In the genomic region with DNA sequence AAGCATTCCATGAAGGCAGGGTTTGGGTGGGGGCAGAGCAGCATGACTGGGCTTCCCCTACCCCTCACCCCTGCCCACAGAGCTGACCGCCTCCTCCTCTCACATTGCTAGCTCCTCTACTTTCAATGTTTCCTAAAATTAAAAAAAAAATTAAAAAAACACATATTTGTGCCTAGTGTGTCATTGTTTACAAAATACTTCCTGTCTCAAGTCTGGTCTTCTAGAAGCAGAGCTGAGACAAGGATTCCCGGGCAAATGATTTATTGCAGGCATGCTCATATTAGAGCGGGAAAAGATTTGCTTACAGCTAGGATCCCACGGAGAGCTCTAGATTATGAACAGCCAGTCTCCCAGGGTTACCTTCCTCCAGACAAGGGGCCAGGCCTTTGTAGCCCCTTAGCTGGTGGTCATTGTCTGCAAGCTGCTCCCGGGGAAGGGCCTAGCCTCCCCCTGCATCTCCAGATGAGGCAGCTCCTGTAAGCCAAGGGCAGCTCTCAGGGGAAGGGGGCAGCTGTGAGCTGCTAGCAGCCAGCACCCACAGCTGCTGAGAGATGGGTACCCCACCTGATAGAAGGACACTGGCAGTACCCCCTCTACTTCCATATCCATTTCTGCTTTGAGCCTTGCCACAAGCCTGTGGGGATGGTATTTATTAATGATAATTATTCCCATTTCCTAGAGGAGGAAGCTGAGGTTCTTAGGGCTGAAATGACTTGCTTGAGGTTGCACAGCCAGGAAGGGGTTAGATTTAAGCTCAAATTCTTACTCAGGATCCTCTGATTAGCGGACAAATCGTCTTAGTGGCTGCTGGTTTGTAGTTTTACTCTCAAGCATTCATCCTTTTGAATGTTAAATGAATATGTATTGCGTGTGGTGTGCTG, we compare ENCODE assay signal across 22 cellular contexts. TPM values are rescaled to one million over a fixed set of nuclear protein-coding genes. Genes with fewer than 3 reads are reported as not detected.
A peak's percentile ranks its signal among the peaks of the same experiment; 100 is the strongest.
DNase-seq lines count a peak whose midpoint lies in the region; ATAC-seq, FAIRE-seq and TF ChIP-seq lines count a peak whose summit lies in the region.
"Had no signal": no experiment of that assay in that cellular context is flagged by ENCODE, and none has a peak within 500 bp of the region (broad histone marks: within the 10 kb centered on the region; RNA-seq: fewer than 3 reads in every experiment).

No MANE protein-coding gene starts in this region.

- WGBS in HepG2 (ENCODE audit: low lambda C conversion rate) = 34% methylated on average over 8 of the region's 8 CpGs
- WGBS in right lobe of liver (ENCODE audit: insufficient coverage, low coverage, low lambda C conversion rate, missing lambda C conversion rate) = 58% methylated on average over 6 of the region's 8 CpGs
- 59% methylated on average over 8 of the region's 8 CpGs for WGBS in hepatocyte (ENCODE audit: low lambda C conversion rate, missing lambda C conversion rate)

- H3K27me3 ChIP-seq in HepG2 (ENCODE audit: control insufficient read depth in 1 of 2, insufficient read depth in 2 of 2, low read length in 2 of 2) (peaks cover 0 to 4% of the 10 kb centered on the region in 2 experiments; a peak in 1 of 5 replicates), right lobe of liver (no peaks in the 10 kb centered on the region), SJSA1 (replicated peaks) (no peaks in the 10 kb centered on the region), hepatocyte (no peaks in the 10 kb centered on the region)
- H3K27me3 ChIP-seq: BE2C, uterus had no signal

- TF ChIP-seq CTCF in HepG2 (CRISPR knock-in tag; IDR thresholded peaks at IDR 0.05) = no peak
- TF ChIP-seq CTCF in right lobe of liver (IDR thresholded peaks at IDR 0.05) = no peak
- TF ChIP-seq CTCF in hepatocyte (IDR thresholded peaks at IDR 0.05; ENCODE audit: poor library complexity) = no peak

- DNase-seq in HepG2 (ENCODE audit: low spot score) (no peak), right lobe of liver (no peak), SJSA1 (ENCODE audit: low read depth in 1 of 2, low spot score in 2 of 2) (peak in 1 of 2 experiments; percentile 73), hepatocyte (ENCODE audit: low spot score) (peak; percentile 43), COLO829 (ENCODE audit: low spot score) (no peak), GM19240 (ENCODE audit: insufficient read length, low spot score) (no peak), amygdala (lab: John Stamatoyannopoulos, UW) (no peak), T-helper 9 cell (no peak)
- DNase-seq: activated CD4-positive, alpha-beta T cell treated with anti-CD3 and anti-CD28 coated beads, Interleukin-2, amount 50 U/mL, for 48 hours; activated CD4-positive, CD25-positive, alpha-beta regulatory T cell; BE2C; central memory CD4-positive, alpha-beta T cell; DND-41; left colon; NCI-H524 treated with DMSO at 0.1 percent for 48 hours; retina; stimulated activated CD4-positive, alpha-beta T cell treated with anti-CD3 and anti-CD28 coated beads, Interleukin-4, amount 100 ng/mL, for 24 hours; stimulated activated naive CD4-positive, alpha-beta T cell; uterus had no signal

- no peaks in the 10 kb centered on the region for H3K79me2 ChIP-seq in HepG2 (ENCODE audit: insufficient read depth, low read length)
- H3K79me2 ChIP-seq in hepatocyte = no peaks in the 10 kb centered on the region

- H3K4me3 ChIP-seq in HepG2 (replicated peaks in 1 of 3; ENCODE audit: insufficient read depth in 1 of 3, low read depth in 2 of 3, low read length in 3 of 3) = no peak overlapping the region
- H3K4me3 ChIP-seq in right lobe of liver = no peak overlapping the region
- no peak overlapping the region for H3K4me3 ChIP-seq in SJSA1
- H3K4me3 ChIP-seq in hepatocyte = no peak overlapping the region
- H3K4me3 ChIP-seq: uterus had no signal

- H3K4me1 ChIP-seq in HepG2 (ENCODE audit: insufficient read depth, low read length) (no peaks in the 10 kb centered on the region), right lobe of liver (no peaks in the 10 kb centered on the region), SJSA1 (replicated peaks) (peaks cover 15% of the 10 kb centered on the region), hepatocyte (ENCODE audit: insufficient read depth) (no peaks in the 10 kb centered on the region)
- H3K4me1 ChIP-seq: BE2C, uterus had no signal

- CTCF ChIA-PET in HepG2 (lab: Yijun Ruan, JAX; ENCODE audit: low intra/inter-chr PET ratio, low total read pairs) = no interaction called here

- in situ Hi-C loops in HepG2 (cut with HindIII; ENCODE audit: extremely low pct_ligation_motif_present, low pct_unique_long_range_greater_than_20kb) = no loop called here

- H3K36me3 ChIP-seq in HepG2 (replicated peaks in 1 of 2; ENCODE audit: control insufficient read depth in 1 of 2, insufficient read depth in 2 of 2, low read length in 2 of 2) = no peaks in the 10 kb centered on the region
- H3K36me3 ChIP-seq in right lobe of liver = no peaks in the 10 kb centered on the region
- no peaks in the 10 kb centered on the region for H3K36me3 ChIP-seq in SJSA1
- H3K36me3 ChIP-seq in hepatocyte (replicated peaks; ENCODE audit: insufficient read depth, low read depth) = no peaks in the 10 kb centered on the region
- H3K36me3 ChIP-seq: BE2C, uterus had no signal

- no peak for ATAC-seq in HepG2
- no peak for ATAC-seq in right lobe of liver
- ATAC-seq: left colon had no signal

- H2AFZ ChIP-seq in HepG2 (ENCODE audit: low read length) (no peak overlapping the region), hepatocyte (no peak overlapping the region)

- POLR2A ChIA-PET in HepG2 (lab: Yijun Ruan, JAX) = interaction anchor here (0.9 to 1.3 kb wide), 2 partner anchors 13 to 49 kb away, joined by 3 read pairs; partner anchors contain the start of gene RPS10

- H3K9me3 ChIP-seq in HepG2 (ENCODE audit: low read length) = no peaks in the 10 kb centered on the region
- H3K9me3 ChIP-seq in right lobe of liver = no peaks in the 10 kb centered on the region
- no peaks in the 10 kb centered on the region; the same call in 1 of the 2 replicates for H3K9me3 ChIP-seq in SJSA1 (replicated peaks)
- no peaks in the 10 kb centered on the region for H3K9me3 ChIP-seq in hepatocyte (ENCODE audit: low read depth)
- H3K9me3 ChIP-seq: BE2C, uterus had no signal

- H3K27ac ChIP-seq in HepG2 (ENCODE audit: extremely low read length, insufficient read depth, low read length) (no peak overlapping the region), right lobe of liver (no peak overlapping the region), SJSA1 (peak overlapping the region; percentile 47), hepatocyte (no peak overlapping the region)
- H3K27ac ChIP-seq: uterus had no signal

- TF ChIP-seq POLR2A in HepG2 (IDR thresholded peaks at IDR 0.05; ENCODE audit: insufficient read depth in 1 of 2, low read depth in 2 of 2, low read length in 2 of 2) (no peak), right lobe of liver (IDR thresholded peaks at IDR 0.05) (no peak)

- FAIRE-seq in HepG2 (lab: Jason Lieb, UNC) = no peak
- FAIRE-seq: endothelial cell of umbilical vein had no signal

- TF ChIP-seq EP300 in HepG2 (IDR thresholded peaks at IDR 0.05; ENCODE audit: low read depth in 2 of 2, low read length in 2 of 2) = no peak
- no peak for TF ChIP-seq EP300 in HepG2 (CRISPR knock-in tag; IDR thresholded peaks at IDR 0.05; ENCODE audit: borderline replicate concordance)

- TF ChIP-seq RAD21 in HepG2 (CRISPR knock-in tag; IDR thresholded peaks at IDR 0.05) = no peak

- no peaks in the 10 kb centered on the region for H4K20me1 ChIP-seq in HepG2 (ENCODE audit: insufficient read depth, low read length)
- no peaks in the 10 kb centered on the region for H4K20me1 ChIP-seq in hepatocyte (ENCODE audit: insufficient read depth, poor library complexity, severe bottlenecking)

- BruUV-seq in HepG2 (replicated peaks; lab: Mats Ljungman, UMichigan) = no TSS peak

- intact Hi-C loops in HepG2 (cut with micrococcal nuclease; ENCODE audit: unreplicated experiment) (no loop called here), right lobe of liver (cut with DNase I) (no loop called here)

- H3K9me2 ChIP-seq in hepatocyte (replicated peaks; ENCODE audit: insufficient read depth) = no peaks in the 10 kb centered on the region

- no peak overlapping the region for H3K9ac ChIP-seq in HepG2 (ENCODE audit: insufficient read depth, low read depth, low read length)

- H3K4me2 ChIP-seq in HepG2 (ENCODE audit: low read depth, low read length) = no peak overlapping the region
- H3K4me2 ChIP-seq in hepatocyte = no peak overlapping the region

RNA-seq across cellular contexts. Expression of gene PACSIN1, which starts 9.5 kb away (rescaled TPM):
- total RNA-seq in HepG2 (2016; rRNA removed; fragmentation: Illumina TruSeq; extraction: Trizol) (not detected in 2 replicates), right lobe of liver (under 1 TPM in 5 of 6 experiments, not detected in 1; 0.05 to 0.37 (median 0.22) TPM), hepatocyte (0.37 TPM in 1 of 2 replicates, not detected in the other)
- not detected in 2 replicates for total RNA-seq in HepG2 (2016; cell fraction: cytosol; rRNA removed; fragmentation: Illumina TruSeq; extraction: Trizol; ENCODE audit: low read depth)
- not detected in 2 replicates for total RNA-seq in HepG2 (2016; cell fraction: insoluble cytoplasmic fraction; rRNA removed; fragmentation: Illumina TruSeq; extraction: Trizol)
- total RNA-seq in HepG2 (2016; cell fraction: membrane; rRNA removed; fragmentation: Illumina TruSeq; extraction: Trizol) = not detected in 2 replicates
- not detected in 2 replicates for total RNA-seq in HepG2 (2016; cell fraction: nucleus; rRNA removed; fragmentation: Illumina TruSeq; extraction: Trizol)
- polyA plus RNA-seq in HepG2 (2011; rRNA removed) (not detected in 2 replicates), hepatocyte (0.05 and 0.33 TPM in 2 replicates)
- 0.01 TPM in 1 of 2 replicates, not detected in the other for polyA plus RNA-seq in HepG2 (2011; cell fraction: cytosol; rRNA removed)
- not detected in 2 replicates for polyA plus RNA-seq in HepG2 (2011; cell fraction: nucleus; rRNA removed)
- polyA plus RNA-seq in HepG2 (2012) = not detected in 2 replicates
- polyA plus RNA-seq in HepG2 (2016; cell fraction: cytosol; fragmentation: Illumina TruSeq; extraction: Trizol; ENCODE audit: low read depth) = not detected in 2 replicates
- polyA plus RNA-seq in HepG2 (2016; cell fraction: insoluble cytoplasmic fraction; fragmentation: Illumina TruSeq; extraction: Trizol; ENCODE audit: low read depth) = not detected in 2 replicates
- polyA plus RNA-seq in HepG2 (2016; cell fraction: membrane; fragmentation: Illumina TruSeq; extraction: Trizol; ENCODE audit: low read depth) = not detected in 2 replicates
- not detected in 2 replicates for polyA plus RNA-seq in HepG2 (2016; cell fraction: nucleus; fragmentation: Illumina TruSeq; extraction: Trizol; ENCODE audit: insufficient read depth, low read depth)
- 0.04 and 0.05 TPM in 2 replicates for polyA minus RNA-seq in HepG2 (2011; rRNA and poly(A)+ RNA removed; ENCODE audit: low replicate concordance)
- polyA minus RNA-seq in HepG2 (2011; cell fraction: cytosol; rRNA and poly(A)+ RNA removed) = not detected in 2 replicates
- polyA minus RNA-seq in HepG2 (2011; cell fraction: nucleus; rRNA and poly(A)+ RNA removed) = not detected in 2 replicates
- not detected in 2 replicates for total RNA-seq in SJSA1 (2014; rRNA removed; shearing (Covaris generic))
- total RNA-seq: dermis microvascular lymphatic vessel endothelial cell, endothelial cell of umbilical vein, omental fat pad had no signal

RNA-seq across cellular contexts. Expression of gene RPS10, which starts 49.5 kb away (rescaled TPM):
- total RNA-seq in HepG2 (2016; rRNA removed; fragmentation: Illumina TruSeq; extraction: Trizol) (2,909 and 3,503 TPM in 2 replicates), right lobe of liver (100 to 1,000 TPM; 355 to 727 (median 398) TPM), hepatocyte (1,824 and 2,302 TPM in 2 replicates)
- total RNA-seq in HepG2 (2016; cell fraction: cytosol; rRNA removed; fragmentation: Illumina TruSeq; extraction: Trizol; ENCODE audit: low read depth) = 5,102 and 5,632 TPM in 2 replicates
- total RNA-seq in HepG2 (2016; cell fraction: insoluble cytoplasmic fraction; rRNA removed; fragmentation: Illumina TruSeq; extraction: Trizol) = 3,081 and 3,638 TPM in 2 replicates
- total RNA-seq in HepG2 (2016; cell fraction: membrane; rRNA removed; fragmentation: Illumina TruSeq; extraction: Trizol) = 7,429 and 7,480 TPM in 2 replicates
- total RNA-seq in HepG2 (2016; cell fraction: nucleus; rRNA removed; fragmentation: Illumina TruSeq; extraction: Trizol) = 967 and 1,028 TPM in 2 replicates
- polyA plus RNA-seq in HepG2 (2011; rRNA removed) (4,295 and 4,648 TPM in 2 replicates), hepatocyte (518 and 544 TPM in 2 replicates)
- polyA plus RNA-seq in HepG2 (2011; cell fraction: cytosol; rRNA removed) = 9,439 and 9,926 TPM in 2 replicates
- 1,658 and 1,840 TPM in 2 replicates for polyA plus RNA-seq in HepG2 (2011; cell fraction: nucleus; rRNA removed)
- polyA plus RNA-seq in HepG2 (2012) = 3,418 and 4,251 TPM in 2 replicates
- 5,367 and 5,814 TPM in 2 replicates for polyA plus RNA-seq in HepG2 (2016; cell fraction: cytosol; fragmentation: Illumina TruSeq; extraction: Trizol; ENCODE audit: low read depth)
- polyA plus RNA-seq in HepG2 (2016; cell fraction: insoluble cytoplasmic fraction; fragmentation: Illumina TruSeq; extraction: Trizol; ENCODE audit: low read depth) = 2,908 and 3,264 TPM in 2 replicates
- polyA plus RNA-seq in HepG2 (2016; cell fraction: membrane; fragmentation: Illumina TruSeq; extraction: Trizol; ENCODE audit: low read depth) = 6,085 and 6,204 TPM in 2 replicates
- 1,494 and 1,555 TPM in 2 replicates for polyA plus RNA-seq in HepG2 (2016; cell fraction: nucleus; fragmentation: Illumina TruSeq; extraction: Trizol; ENCODE audit: insufficient read depth, low read depth)
- 2,566 and 3,572 TPM in 2 replicates for polyA minus RNA-seq in HepG2 (2011; rRNA and poly(A)+ RNA removed; ENCODE audit: low replicate concordance)
- 602 and 661 TPM in 2 replicates for polyA minus RNA-seq in HepG2 (2011; cell fraction: cytosol; rRNA and poly(A)+ RNA removed)
- polyA minus RNA-seq in HepG2 (2011; cell fraction: nucleus; rRNA and poly(A)+ RNA removed) = 173 and 248 TPM in 2 replicates
- total RNA-seq in SJSA1 (2014; rRNA removed; shearing (Covaris generic)) = 2,695 and 2,751 TPM in 2 replicates
